ENCODE assay signal across 1 cellular context in genomic region chr10:61903184-61903990, GRCh38.
TF ChIP-seq lines count a peak whose summit lies in the region.

No MANE protein-coding gene starts in this region.

TF ChIP-seq in GM12878, 131 proteins besides CTCF, POLR2A, EP300 and RAD21 (continued from another document):
- TF ChIP-seq PBX3 (IDR thresholded peaks at IDR 0.05; ENCODE audit: insufficient replicate concordance, low read depth, low read length) (no peak), ZNF622 (IDR thresholded peaks at IDR 0.05) (no peak), SKIL (IDR thresholded peaks at IDR 0.05; ENCODE audit: low read depth, poor library complexity, severe bottlenecking) (peak; percentile 22), CBFB (IDR thresholded peaks at IDR 0.05; ENCODE audit: low read depth) (peak; percentile 81; the same call in 1 of the 2 replicates), FOXK2 (IDR thresholded peaks at IDR 0.05) (no peak), EED (IDR thresholded peaks at IDR 0.05; ENCODE audit: low read depth) (peak; percentile 62; the same call in 1 of the 2 replicates), NR2F1 (conservative IDR thresholded peaks at IDR 0.05) (peak; percentile 37; the same call in 1 of the 2 replicates), MXI1 (IDR thresholded peaks at IDR 0.05; ENCODE audit: low read depth, low read length) (peak; percentile 80)
TF ChIP-seq in GM12878: peak in this region for 37.
